Comparison of ENCODE assay signal across 10 cellular contexts in genomic region chr1:173473599-173474011, GRCh38. TPM values are rescaled to one million over a fixed set of nuclear protein-coding genes. Genes with fewer than 3 reads are reported as not detected.
DNase-seq lines count a peak whose midpoint lies in the region; ATAC-seq, FAIRE-seq and TF ChIP-seq lines count a peak whose summit lies in the region.
"Had no signal": no experiment of that assay in that cellular context is flagged by ENCODE, and none has a peak within 500 bp of the region (broad histone marks: within the 10 kb centered on the region; RNA-seq: fewer than 3 reads in every experiment).

No MANE protein-coding gene starts in this region.

- no peak overlapping the region for H3K27ac ChIP-seq in MM.1S (ENCODE audit: low read length)

- no peak overlapping the region for H3K4me3 ChIP-seq in astrocyte of the spinal cord (ENCODE audit: low read depth, low read length)
- no peak overlapping the region for H3K4me3 ChIP-seq in MM.1S (ENCODE audit: low read length)

- H3K27me3 ChIP-seq in MM.1S (replicated peaks; ENCODE audit: insufficient read depth, low read length), result no peaks in the 10 kb centered on the region

- H3K9me3 ChIP-seq in MM.1S (replicated peaks; ENCODE audit: insufficient read depth, low read length), result no peaks in the 10 kb centered on the region

- H3K4me1 Mint-ChIP-seq in activated CD8-positive, alpha-beta T cell treated with anti-CD3 and anti-CD28 coated beads for 36 hours (ENCODE audit: low read depth), result peaks cover 38% of the 10 kb centered on the region
- H3K4me1 Mint-ChIP-seq in activated CD8-positive, alpha-beta T cell treated with anti-CD3 and anti-CD28 coated beads, Interleukin-2, amount 10 ng/mL, durations not matched to agents 7 days and 5 days (ENCODE audit: low read depth), result peaks cover 36% of the 10 kb centered on the region
- peaks cover 37% of the 10 kb centered on the region for H3K4me1 Mint-ChIP-seq in activated CD4-positive, alpha-beta T cell treated with anti-CD3 and anti-CD28 coated beads for 36 hours

- no peaks in the 10 kb centered on the region for H3K36me3 ChIP-seq in MM.1S (replicated peaks; ENCODE audit: insufficient read depth, low read length)

- H4K20me1 ChIP-seq in MM.1S (ENCODE audit: insufficient read depth, low read length), result no peaks in the 10 kb centered on the region

- no peak overlapping the region for H2AFZ ChIP-seq in MM.1S (ENCODE audit: low read length)

- CTCF ChIA-PET in activated CD8-positive, alpha-beta T cell treated with anti-CD3 and anti-CD28 coated beads for 36 hours (lab: Charles Lee), result interaction anchor here (0.7 to 1.0 kb wide), 2 partner anchors 43 to 44 kb away, joined by 3 read pairs; no protein-coding TSS in a partner anchor
- CTCF ChIA-PET in activated CD8-positive, alpha-beta T cell treated with anti-CD3 and anti-CD28 coated beads, Interleukin-2, amount 10 ng/mL, durations not matched to agents 7 days and 5 days (lab: Charles Lee), result interaction anchor here (1.1 kb wide), 1 partner anchor 44 kb away, joined by 6 read pairs; no protein-coding TSS in a partner anchor
- CTCF ChIA-PET in activated CD4-positive, alpha-beta T cell treated with anti-CD3 and anti-CD28 coated beads for 36 hours (lab: Charles Lee), result interaction anchor here (0.5 to 2.1 kb wide), 4 partner anchors 10 to 1376 kb away, joined by 3 to 12 read pairs (median 3); no protein-coding TSS in a partner anchor

- no peak for ATAC-seq in activated CD8-positive, alpha-beta T cell treated with anti-CD3 and anti-CD28 coated beads for 36 hours
- ATAC-seq in activated CD8-positive, alpha-beta T cell treated with anti-CD3 and anti-CD28 coated beads, Interleukin-2, amount 10 ng/mL, durations not matched to agents 7 days and 5 days, result no peak
- no peak for ATAC-seq in GM21526 (IDR thresholded peaks at IDR 0.05; ENCODE audit: low FRiP score, unreplicated experiment)
- no peak for ATAC-seq in activated CD4-positive, alpha-beta T cell treated with anti-CD3 and anti-CD28 coated beads for 36 hours

- H3K9ac ChIP-seq in MM.1S (ENCODE audit: low read length), result no peak overlapping the region

- POLR2A ChIA-PET in activated CD8-positive, alpha-beta T cell treated with anti-CD3 and anti-CD28 coated beads for 36 hours (lab: Charles Lee), result no interaction called here
- POLR2A ChIA-PET in activated CD8-positive, alpha-beta T cell treated with anti-CD3 and anti-CD28 coated beads, Interleukin-2, amount 10 ng/mL, durations not matched to agents 7 days and 5 days (lab: Charles Lee), result interaction anchor here (0.6 kb wide), 3 partner anchors 113 to 511 kb away, joined by 3 to 4 read pairs (median 3); no protein-coding TSS in a partner anchor
- POLR2A ChIA-PET in activated CD4-positive, alpha-beta T cell treated with anti-CD3 and anti-CD28 coated beads for 36 hours (lab: Charles Lee), result no interaction called here

- intact Hi-C loops in activated CD8-positive, alpha-beta T cell treated with anti-CD3 and anti-CD28 coated beads for 36 hours (cut with micrococcal nuclease), result no loop called here
- intact Hi-C loops in activated CD4-positive, alpha-beta T cell treated with anti-CD3 and anti-CD28 coated beads for 36 hours (cut with DNase I, micrococcal nuclease), result no loop called here

- H3K36me3 Mint-ChIP-seq in activated CD8-positive, alpha-beta T cell treated with anti-CD3 and anti-CD28 coated beads for 36 hours (ENCODE audit: low read depth), result peaks cover 48% of the 10 kb centered on the region
- H3K36me3 Mint-ChIP-seq in activated CD8-positive, alpha-beta T cell treated with anti-CD3 and anti-CD28 coated beads, Interleukin-2, amount 10 ng/mL, durations not matched to agents 7 days and 5 days (ENCODE audit: low read depth), result peaks cover 58% of the 10 kb centered on the region
- peaks cover 31% of the 10 kb centered on the region for H3K36me3 Mint-ChIP-seq in activated CD4-positive, alpha-beta T cell treated with anti-CD3 and anti-CD28 coated beads for 36 hours (ENCODE audit: low read depth)

- FAIRE-seq in urothelium cell line (lab: Jason Lieb, UNC), result no peak

- no peak for TF ChIP-seq CTCF in activated CD8-positive, alpha-beta T cell treated with anti-CD3 and anti-CD28 coated beads for 36 hours (IDR thresholded peaks at IDR 0.05)
- TF ChIP-seq CTCF in astrocyte of the spinal cord (IDR thresholded peaks at IDR 0.05; ENCODE audit: low read depth, low read length) (no peak), MM.1S (IDR thresholded peaks at IDR 0.05; ENCODE audit: low read length) (no peak)

- H3F3A ChIP-seq in MM.1S (ENCODE audit: insufficient read depth, low read length), result peaks cover 4% of the 10 kb centered on the region; the same call in 1 of the 2 replicates

- in situ Hi-C loops in astrocyte of the spinal cord (cut with HindIII; ENCODE audit: low sequenced_read_pairs), result no loop called here

- H3K27me3 Mint-ChIP-seq in activated CD8-positive, alpha-beta T cell treated with anti-CD3 and anti-CD28 coated beads for 36 hours, result no peaks in the 10 kb centered on the region
- H3K27me3 Mint-ChIP-seq in activated CD8-positive, alpha-beta T cell treated with anti-CD3 and anti-CD28 coated beads, Interleukin-2, amount 10 ng/mL, durations not matched to agents 7 days and 5 days (ENCODE audit: low read depth), result no peaks in the 10 kb centered on the region
- H3K27me3 Mint-ChIP-seq in activated CD4-positive, alpha-beta T cell treated with anti-CD3 and anti-CD28 coated beads for 36 hours, result no peaks in the 10 kb centered on the region
- H3K27me3 Mint-ChIP-seq: memory B cell had no signal

- no peaks in the 10 kb centered on the region for H3K9me2 ChIP-seq in MM.1S (replicated peaks; ENCODE audit: insufficient read depth, low read length)

- H3K4me3 Mint-ChIP-seq in activated CD8-positive, alpha-beta T cell treated with anti-CD3 and anti-CD28 coated beads for 36 hours, result no peak overlapping the region
- no peak overlapping the region for H3K4me3 Mint-ChIP-seq in activated CD8-positive, alpha-beta T cell treated with anti-CD3 and anti-CD28 coated beads, Interleukin-2, amount 10 ng/mL, durations not matched to agents 7 days and 5 days
- H3K4me3 Mint-ChIP-seq in activated CD4-positive, alpha-beta T cell treated with anti-CD3 and anti-CD28 coated beads for 36 hours, result no peak overlapping the region
- H3K4me3 Mint-ChIP-seq: memory B cell had no signal

- no peak for DNase-seq in activated CD8-positive, alpha-beta T cell treated with anti-CD3 and anti-CD28 coated beads for 36 hours
- no peak for DNase-seq in activated CD8-positive, alpha-beta T cell treated with anti-CD3 and anti-CD28 coated beads, Interleukin-2, amount 10 ng/mL, durations not matched to agents 7 days and 5 days
- DNase-seq in astrocyte of the spinal cord (ENCODE audit: low read depth, low spot score), result peak; percentile 69
- DNase-seq in kidney glomerular epithelial cell (lab: John Stamatoyannopoulos, UW), result peak; percentile 33
- peak; percentile 16 for DNase-seq in urothelium cell line (ENCODE audit: low spot score)
- DNase-seq in MM.1S, result no peak
- DNase-seq in activated CD4-positive, alpha-beta T cell treated with anti-CD3 and anti-CD28 coated beads for 36 hours, result no peak
- DNase-seq: activated CD4-positive, alpha-beta T cell treated with anti-CD3 and anti-CD28 coated beads for 4 hours had no signal

- H3K4me2 ChIP-seq in MM.1S (ENCODE audit: low read depth, low read length), result no peak overlapping the region

- peaks cover 27% of the 10 kb centered on the region for H3K9me3 Mint-ChIP-seq in activated CD8-positive, alpha-beta T cell treated with anti-CD3 and anti-CD28 coated beads for 36 hours
- H3K9me3 Mint-ChIP-seq in activated CD8-positive, alpha-beta T cell treated with anti-CD3 and anti-CD28 coated beads, Interleukin-2, amount 10 ng/mL, durations not matched to agents 7 days and 5 days (ENCODE audit: insufficient read depth), result peaks cover 24% of the 10 kb centered on the region
- H3K9me3 Mint-ChIP-seq in activated CD4-positive, alpha-beta T cell treated with anti-CD3 and anti-CD28 coated beads for 36 hours (ENCODE audit: low read depth), result peaks cover 23% of the 10 kb centered on the region

- H3K27ac Mint-ChIP-seq in activated CD8-positive, alpha-beta T cell treated with anti-CD3 and anti-CD28 coated beads for 36 hours, result peak overlapping the region; percentile 3
- no peak overlapping the region for H3K27ac Mint-ChIP-seq in activated CD8-positive, alpha-beta T cell treated with anti-CD3 and anti-CD28 coated beads, Interleukin-2, amount 10 ng/mL, durations not matched to agents 7 days and 5 days
- H3K27ac Mint-ChIP-seq in activated CD4-positive, alpha-beta T cell treated with anti-CD3 and anti-CD28 coated beads for 36 hours, result no peak overlapping the region
- H3K27ac Mint-ChIP-seq: memory B cell had no signal

- peaks cover 13% of the 10 kb centered on the region for H3K4me1 ChIP-seq in MM.1S (ENCODE audit: low read length)

- H3K79me2 ChIP-seq in MM.1S (ENCODE audit: low read length), result peaks cover 20% of the 10 kb centered on the region

RNA-seq across cellular contexts. Expression of gene PRDX6, which starts 3.5 kb away (rescaled TPM):
- 100 to 1,000 TPM; 165 to 169 TPM for total RNA-seq in activated CD8-positive, alpha-beta T cell treated with anti-CD3 and anti-CD28 coated beads for 36 hours
- total RNA-seq in activated CD8-positive, alpha-beta T cell treated with anti-CD3 and anti-CD28 coated beads, Interleukin-2, amount 10 ng/mL, durations not matched to agents 7 days and 5 days, result 100 to 1,000 TPM; 144 to 155 TPM
- total RNA-seq in activated CD4-positive, alpha-beta T cell treated with anti-CD3 and anti-CD28 coated beads for 36 hours, result 100 to 1,000 TPM; 103 to 125 TPM

Comparison
In these comparisons a context has a peak if more than half of its experiments do, and no peak if none do; other contexts are left out.
1. DNase-seq: peak in astrocyte of the spinal cord (single experiment), kidney glomerular epithelial cell (single experiment) and urothelium cell line (single experiment); none in activated CD8-positive, alpha-beta T cell treated with anti-CD3 and anti-CD28 coated beads for 36 hours (single experiment), activated CD8-positive, alpha-beta T cell treated with anti-CD3 and anti-CD28 coated beads, Interleukin-2, amount 10 ng/mL, durations not matched to agents 7 days and 5 days (single experiment), MM.1S (single experiment) and activated CD4-positive, alpha-beta T cell treated with anti-CD3 and anti-CD28 coated beads for 36 hours (single experiment).